ENCODE assay signal across 1 cellular context in the genomic region with DNA sequence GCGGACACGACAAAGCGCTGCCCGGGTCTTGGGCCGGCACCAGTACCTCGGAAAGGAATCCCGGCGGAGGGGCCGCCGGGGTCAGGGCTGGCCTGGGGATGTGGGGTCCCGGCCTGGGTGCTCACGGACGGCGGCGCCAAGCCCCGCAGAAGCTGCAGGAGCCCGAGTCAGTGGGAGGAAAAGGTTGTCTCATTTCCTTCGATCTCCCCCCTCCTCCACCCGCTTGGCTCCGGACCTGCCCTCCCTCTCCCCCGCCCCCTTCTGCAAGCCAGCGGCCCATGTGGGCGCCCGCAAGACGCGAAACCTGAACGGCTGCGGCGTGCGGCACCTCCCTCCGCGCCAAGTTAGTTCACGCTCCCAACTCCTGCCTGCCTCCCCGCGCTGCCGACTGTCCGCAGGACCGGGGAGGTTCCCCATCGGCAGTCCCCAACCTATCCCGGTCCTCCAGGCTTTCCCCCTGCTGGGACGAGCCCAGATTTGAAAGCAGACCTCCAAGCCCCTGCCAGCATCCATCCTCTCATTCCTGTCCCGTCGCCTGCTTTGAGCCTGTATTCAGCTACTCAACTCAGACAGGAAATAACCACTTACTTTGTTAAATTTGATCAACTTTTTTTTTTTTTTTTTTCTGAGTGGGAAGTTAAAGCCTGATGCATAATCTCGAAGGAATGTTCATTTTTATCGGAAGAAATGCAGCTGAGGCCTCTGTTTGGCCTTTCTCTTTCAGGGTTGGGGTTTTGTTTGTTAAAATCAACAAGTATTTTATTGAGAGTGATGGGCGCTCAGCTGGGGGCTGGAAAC.
A peak's percentile ranks its signal among the peaks of the same experiment; 100 is the strongest.
TF ChIP-seq lines count a peak whose summit lies in the region.

EVA1A (minus strand) TSS at position 172 of the 798 bp plus-strand sequence. CDS start 42,799 bp downstream, outside the sequence.

TF ChIP-seq in HepG2, 621 proteins besides CTCF, POLR2A, EP300 and RAD21 (continued from another document and continues in another):
- no peak for TF ChIP-seq SP140L (CRISPR knock-in tag; IDR thresholded peaks at IDR 0.05; ENCODE audit: borderline replicate concordance)
- no peak for TF ChIP-seq ZFYVE20 (CRISPR knock-in tag; IDR thresholded peaks at IDR 0.05; ENCODE audit: borderline replicate concordance, low read depth)
- TF ChIP-seq ZNF256 (CRISPR knock-in tag; conservative IDR thresholded peaks at IDR 0.05) = no peak
- TF ChIP-seq ZNF563 (CRISPR knock-in tag; IDR thresholded peaks at IDR 0.05) = no peak; the same call in none of the 2 replicates
- no peak for TF ChIP-seq TIGD3 (CRISPR knock-in tag; IDR thresholded peaks at IDR 0.05; ENCODE audit: borderline replicate concordance)
- TF ChIP-seq, protein P1, sequence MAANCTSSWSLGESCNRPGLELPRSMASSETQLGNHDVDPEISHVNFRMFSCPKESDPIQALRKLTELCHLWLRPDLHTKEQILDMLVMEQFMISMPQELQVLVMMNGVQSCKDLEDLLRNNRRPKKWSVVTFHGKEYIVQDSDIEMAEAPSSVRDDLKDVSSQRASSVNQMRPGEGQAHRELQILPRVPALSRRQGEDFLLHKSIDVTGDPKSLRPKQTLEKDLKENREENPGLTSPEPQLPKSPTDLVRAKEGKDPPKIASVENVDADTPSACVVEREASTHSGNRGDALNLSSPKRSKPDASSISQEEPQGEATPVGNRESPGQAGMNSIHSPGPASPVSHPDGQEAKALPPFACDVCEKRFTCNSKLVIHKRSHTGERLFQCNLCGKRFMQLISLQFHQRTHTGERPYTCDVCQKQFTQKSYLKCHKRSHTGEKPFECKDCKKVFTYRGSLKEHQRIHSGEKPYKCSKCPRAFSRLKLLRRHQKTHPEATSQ (CRISPR knock-in tag; IDR thresholded peaks at IDR 0.05; ENCODE audit: borderline replicate concordance) = no peak
- no peak for TF ChIP-seq TRIM22 (IDR thresholded peaks at IDR 0.05)
- TF ChIP-seq ZNF737 (CRISPR knock-in tag; IDR thresholded peaks at IDR 0.05; ENCODE audit: borderline replicate concordance) = no peak
- no peak; the same call in 1 of the 2 replicates for TF ChIP-seq HES4 (CRISPR knock-in tag; IDR thresholded peaks at IDR 0.05; ENCODE audit: borderline replicate concordance)
- peak; percentile 96 for TF ChIP-seq MYC (CRISPR knock-in tag; IDR thresholded peaks at IDR 0.05; ENCODE audit: borderline replicate concordance)
- peak; percentile 89 for TF ChIP-seq ZNF292 (CRISPR knock-in tag; IDR thresholded peaks at IDR 0.05; ENCODE audit: borderline replicate concordance, low read depth)
- peak; percentile 21; the same call in 1 of the 2 replicates for TF ChIP-seq MEIS2 (CRISPR knock-in tag; IDR thresholded peaks at IDR 0.05)
- no peak for TF ChIP-seq ZBTB42 (CRISPR knock-in tag; IDR thresholded peaks at IDR 0.05)
- no peak for TF ChIP-seq SP2 (CRISPR knock-in tag; IDR thresholded peaks at IDR 0.05)
- TF ChIP-seq, protein P2, sequence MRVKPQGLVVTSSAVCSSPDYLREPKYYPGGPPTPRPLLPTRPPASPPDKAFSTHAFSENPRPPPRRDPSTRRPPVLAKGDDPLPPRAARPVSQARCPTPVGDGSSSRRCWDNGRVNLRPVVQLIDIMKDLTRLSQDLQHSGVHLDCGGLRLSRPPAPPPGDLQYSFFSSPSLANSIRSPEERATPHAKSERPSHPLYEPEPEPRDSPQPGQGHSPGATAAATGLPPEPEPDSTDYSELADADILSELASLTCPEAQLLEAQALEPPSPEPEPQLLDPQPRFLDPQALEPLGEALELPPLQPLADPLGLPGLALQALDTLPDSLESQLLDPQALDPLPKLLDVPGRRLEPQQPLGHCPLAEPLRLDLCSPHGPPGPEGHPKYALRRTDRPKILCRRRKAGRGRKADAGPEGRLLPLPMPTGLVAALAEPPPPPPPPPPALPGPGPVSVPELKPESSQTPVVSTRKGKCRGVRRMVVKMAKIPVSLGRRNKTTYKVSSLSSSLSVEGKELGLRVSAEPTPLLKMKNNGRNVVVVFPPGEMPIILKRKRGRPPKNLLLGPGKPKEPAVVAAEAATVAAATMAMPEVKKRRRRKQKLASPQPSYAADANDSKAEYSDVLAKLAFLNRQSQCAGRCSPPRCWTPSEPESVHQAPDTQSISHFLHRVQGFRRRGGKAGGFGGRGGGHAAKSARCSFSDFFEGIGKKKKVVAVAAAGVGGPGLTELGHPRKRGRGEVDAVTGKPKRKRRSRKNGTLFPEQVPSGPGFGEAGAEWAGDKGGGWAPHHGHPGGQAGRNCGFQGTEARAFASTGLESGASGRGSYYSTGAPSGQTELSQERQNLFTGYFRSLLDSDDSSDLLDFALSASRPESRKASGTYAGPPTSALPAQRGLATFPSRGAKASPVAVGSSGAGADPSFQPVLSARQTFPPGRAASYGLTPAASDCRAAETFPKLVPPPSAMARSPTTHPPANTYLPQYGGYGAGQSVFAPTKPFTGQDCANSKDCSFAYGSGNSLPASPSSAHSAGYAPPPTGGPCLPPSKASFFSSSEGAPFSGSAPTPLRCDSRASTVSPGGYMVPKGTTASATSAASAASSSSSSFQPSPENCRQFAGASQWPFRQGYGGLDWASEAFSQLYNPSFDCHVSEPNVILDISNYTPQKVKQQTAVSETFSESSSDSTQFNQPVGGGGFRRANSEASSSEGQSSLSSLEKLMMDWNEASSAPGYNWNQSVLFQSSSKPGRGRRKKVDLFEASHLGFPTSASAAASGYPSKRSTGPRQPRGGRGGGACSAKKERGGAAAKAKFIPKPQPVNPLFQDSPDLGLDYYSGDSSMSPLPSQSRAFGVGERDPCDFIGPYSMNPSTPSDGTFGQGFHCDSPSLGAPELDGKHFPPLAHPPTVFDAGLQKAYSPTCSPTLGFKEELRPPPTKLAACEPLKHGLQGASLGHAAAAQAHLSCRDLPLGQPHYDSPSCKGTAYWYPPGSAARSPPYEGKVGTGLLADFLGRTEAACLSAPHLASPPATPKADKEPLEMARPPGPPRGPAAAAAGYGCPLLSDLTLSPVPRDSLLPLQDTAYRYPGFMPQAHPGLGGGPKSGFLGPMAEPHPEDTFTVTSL (CRISPR knock-in tag; IDR thresholded peaks at IDR 0.05; ENCODE audit: borderline replicate concordance) = peak; percentile 22; the same call in 1 of the 2 replicates
- no peak for TF ChIP-seq MAF1 (CRISPR knock-in tag; IDR thresholded peaks at IDR 0.05; ENCODE audit: borderline replicate concordance)
- peak; percentile 73 for TF ChIP-seq ZNF547 (CRISPR knock-in tag; IDR thresholded peaks at IDR 0.05)
- TF ChIP-seq, protein P3, sequence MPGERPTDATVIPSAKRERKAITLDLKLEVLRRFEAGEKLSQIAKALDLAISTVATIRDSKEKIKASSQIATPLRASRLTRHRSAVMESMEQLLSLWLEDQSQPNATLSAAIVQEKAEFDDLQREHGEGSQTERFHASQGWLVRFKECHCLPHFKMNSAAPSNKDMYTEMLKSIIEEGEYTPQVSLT (CRISPR knock-in tag; IDR thresholded peaks at IDR 0.05; ENCODE audit: borderline replicate concordance, low read depth) = no peak
- TF ChIP-seq, protein P4, sequence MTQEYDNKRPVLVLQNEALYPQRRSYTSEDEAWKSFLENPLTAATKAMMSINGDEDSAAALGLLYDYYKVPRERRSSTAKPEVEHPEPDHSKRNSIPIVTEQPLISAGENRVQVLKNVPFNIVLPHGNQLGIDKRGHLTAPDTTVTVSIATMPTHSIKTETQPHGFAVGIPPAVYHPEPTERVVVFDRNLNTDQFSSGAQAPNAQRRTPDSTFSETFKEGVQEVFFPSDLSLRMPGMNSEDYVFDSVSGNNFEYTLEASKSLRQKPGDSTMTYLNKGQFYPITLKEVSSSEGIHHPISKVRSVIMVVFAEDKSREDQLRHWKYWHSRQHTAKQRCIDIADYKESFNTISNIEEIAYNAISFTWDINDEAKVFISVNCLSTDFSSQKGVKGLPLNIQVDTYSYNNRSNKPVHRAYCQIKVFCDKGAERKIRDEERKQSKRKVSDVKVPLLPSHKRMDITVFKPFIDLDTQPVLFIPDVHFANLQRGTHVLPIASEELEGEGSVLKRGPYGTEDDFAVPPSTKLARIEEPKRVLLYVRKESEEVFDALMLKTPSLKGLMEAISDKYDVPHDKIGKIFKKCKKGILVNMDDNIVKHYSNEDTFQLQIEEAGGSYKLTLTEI (CRISPR knock-in tag; conservative IDR thresholded peaks at IDR 0.05) = no peak
- TF ChIP-seq XBP1 (CRISPR knock-in tag; IDR thresholded peaks at IDR 0.05) = no peak
- no peak for TF ChIP-seq SCMH1 (CRISPR knock-in tag; IDR thresholded peaks at IDR 0.05; ENCODE audit: borderline replicate concordance)
- no peak; the same call in 1 of the 2 replicates for TF ChIP-seq FOXP4 (CRISPR knock-in tag; IDR thresholded peaks at IDR 0.05)
- TF ChIP-seq ZNF264 (CRISPR knock-in tag; IDR thresholded peaks at IDR 0.05) = peak; percentile 84
- TF ChIP-seq ZNF17 (CRISPR knock-in tag; IDR thresholded peaks at IDR 0.05) = no peak
- TF ChIP-seq, protein P5, sequence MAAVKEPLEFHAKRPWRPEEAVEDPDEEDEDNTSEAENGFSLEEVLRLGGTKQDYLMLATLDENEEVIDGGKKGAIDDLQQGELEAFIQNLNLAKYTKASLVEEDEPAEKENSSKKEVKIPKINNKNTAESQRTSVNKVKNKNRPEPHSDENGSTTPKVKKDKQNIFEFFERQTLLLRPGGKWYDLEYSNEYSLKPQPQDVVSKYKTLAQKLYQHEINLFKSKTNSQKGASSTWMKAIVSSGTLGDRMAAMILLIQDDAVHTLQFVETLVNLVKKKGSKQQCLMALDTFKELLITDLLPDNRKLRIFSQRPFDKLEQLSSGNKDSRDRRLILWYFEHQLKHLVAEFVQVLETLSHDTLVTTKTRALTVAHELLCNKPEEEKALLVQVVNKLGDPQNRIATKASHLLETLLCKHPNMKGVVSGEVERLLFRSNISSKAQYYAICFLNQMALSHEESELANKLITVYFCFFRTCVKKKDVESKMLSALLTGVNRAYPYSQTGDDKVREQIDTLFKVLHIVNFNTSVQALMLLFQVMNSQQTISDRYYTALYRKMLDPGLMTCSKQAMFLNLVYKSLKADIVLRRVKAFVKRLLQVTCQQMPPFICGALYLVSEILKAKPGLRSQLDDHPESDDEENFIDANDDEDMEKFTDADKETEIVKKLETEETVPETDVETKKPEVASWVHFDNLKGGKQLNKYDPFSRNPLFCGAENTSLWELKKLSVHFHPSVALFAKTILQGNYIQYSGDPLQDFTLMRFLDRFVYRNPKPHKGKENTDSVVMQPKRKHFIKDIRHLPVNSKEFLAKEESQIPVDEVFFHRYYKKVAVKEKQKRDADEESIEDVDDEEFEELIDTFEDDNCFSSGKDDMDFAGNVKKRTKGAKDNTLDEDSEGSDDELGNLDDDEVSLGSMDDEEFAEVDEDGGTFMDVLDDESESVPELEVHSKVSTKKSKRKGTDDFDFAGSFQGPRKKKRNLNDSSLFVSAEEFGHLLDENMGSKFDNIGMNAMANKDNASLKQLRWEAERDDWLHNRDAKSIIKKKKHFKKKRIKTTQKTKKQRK (IDR thresholded peaks at IDR 0.05; ENCODE audit: low read length) = no peak
- peak; percentile 38; the same call in 1 of the 2 replicates for TF ChIP-seq ZNF564 (CRISPR knock-in tag; IDR thresholded peaks at IDR 0.05)
- peak; percentile 65 for TF ChIP-seq ZNF225 (CRISPR knock-in tag; IDR thresholded peaks at IDR 0.05)
- TF ChIP-seq ZNF530 (CRISPR knock-in tag; IDR thresholded peaks at IDR 0.05; ENCODE audit: low read depth) = no peak
- 0 out of 2 replicates have a peak, but pooled peaks have one; percentile 7 for TF ChIP-seq ZNF354B (CRISPR knock-in tag; IDR thresholded peaks at IDR 0.05)
- TF ChIP-seq RARA (CRISPR knock-in tag; IDR thresholded peaks at IDR 0.05) = peak; percentile 13; the same call in 1 of the 2 replicates
- TF ChIP-seq KDM1A (CRISPR knock-in tag; IDR thresholded peaks at IDR 0.05) = no peak
- no peak for TF ChIP-seq NR2F6 (IDR thresholded peaks at IDR 0.05)
- no peak for TF ChIP-seq NR2F6 (CRISPR knock-in tag; IDR thresholded peaks at IDR 0.05)
- no peak for TF ChIP-seq ZNF124 (CRISPR knock-in tag; IDR thresholded peaks at IDR 0.05)
- TF ChIP-seq ZNF224 (CRISPR knock-in tag; IDR thresholded peaks at IDR 0.05) = 0 out of 2 replicates have a peak, but pooled peaks have one; percentile 8
- no peak for TF ChIP-seq TERF1 (CRISPR knock-in tag; IDR thresholded peaks at IDR 0.05)
- TF ChIP-seq HMG20A (CRISPR knock-in tag; IDR thresholded peaks at IDR 0.05; ENCODE audit: borderline replicate concordance) = no peak
- peak; percentile 49; the same call in 1 of the 2 replicates for TF ChIP-seq ZBTB3 (CRISPR knock-in tag; IDR thresholded peaks at IDR 0.05; ENCODE audit: borderline replicate concordance, low read depth)
- TF ChIP-seq ZBTB8A (CRISPR knock-in tag; IDR thresholded peaks at IDR 0.05; ENCODE audit: borderline replicate concordance, low read depth) = no peak
